In genomic region chr10:132722980-132723970, GRCh38 we compare ENCODE assay signal across 17 cellular contexts.
A peak's percentile ranks its signal among the peaks of the same experiment; 100 is the strongest.
DNase-seq lines count a peak whose midpoint lies in the region; ATAC-seq and TF ChIP-seq lines count a peak whose summit lies in the region.
"Had no signal": no experiment of that assay in that cellular context is flagged by ENCODE, and none has a peak within 500 bp of the region (broad histone marks: within the 10 kb centered on the region; RNA-seq: fewer than 3 reads in every experiment).

No MANE protein-coding gene starts in this region.

- H3K36me3 ChIP-seq in H7 (replicated peaks; ENCODE audit: control insufficient read depth, insufficient read depth, low read length) (no peaks in the 10 kb centered on the region; the same call in 1 of the 2 replicates), gastroesophageal sphincter (peaks cover 0 to 41% of the 10 kb centered on the region in 2 donors), psoas muscle (ENCODE audit: insufficient read depth in 1 of 2, low read depth in 1 of 2) (peaks cover 0 to 12% of the 10 kb centered on the region in 2 donors)

- no peaks in the 10 kb centered on the region for H3K9me3 ChIP-seq in gastroesophageal sphincter
- no peaks in the 10 kb centered on the region for H3K9me3 ChIP-seq in psoas muscle

- H3K27ac Mint-ChIP-seq in activated T-helper 17 cell treated with anti-CD3 and anti-CD28 coated beads, Interleukin-2, amount 50 U/mL, for 72 hours, result no peak overlapping the region

- TF ChIP-seq EP300 in gastroesophageal sphincter (IDR thresholded peaks at IDR 0.05), result no peak

- H3K36me3 Mint-ChIP-seq in activated T-helper 17 cell treated with anti-CD3 and anti-CD28 coated beads, Interleukin-2, amount 50 U/mL, for 72 hours (ENCODE audit: low read depth), result peaks cover 12% of the 10 kb centered on the region

- no peaks in the 10 kb centered on the region for H3K27me3 Mint-ChIP-seq in activated T-helper 17 cell treated with anti-CD3 and anti-CD28 coated beads, Interleukin-2, amount 50 U/mL, for 72 hours
- H3K27me3 Mint-ChIP-seq: naive B cell had no signal

- peak overlapping the region in 3 of 4 donors; percentile 56 to 78 (median 78) for H3K27ac ChIP-seq in gastroesophageal sphincter
- H3K27ac ChIP-seq in psoas muscle, result peak overlapping the region; percentile 78
- H3K27ac ChIP-seq: dorsolateral prefrontal cortex, esophagus squamous epithelium had no signal

- H3K4me1 ChIP-seq in gastroesophageal sphincter, result peaks cover 0 to 20% (median 2%) of the 10 kb centered on the region in 3 donors
- peaks cover 11% of the 10 kb centered on the region for H3K4me1 ChIP-seq in psoas muscle
- H3K4me1 ChIP-seq: esophagus squamous epithelium had no signal

- no peaks in the 10 kb centered on the region for H3K9me3 Mint-ChIP-seq in activated T-helper 17 cell treated with anti-CD3 and anti-CD28 coated beads, Interleukin-2, amount 50 U/mL, for 72 hours
- H3K9me3 Mint-ChIP-seq: naive B cell had no signal

- no peaks in the 10 kb centered on the region for H3K4me1 Mint-ChIP-seq in activated T-helper 17 cell treated with anti-CD3 and anti-CD28 coated beads, Interleukin-2, amount 50 U/mL, for 72 hours

- TF ChIP-seq POLR2A in gastroesophageal sphincter (IDR thresholded peaks at IDR 0.05), result no peak

- 59 to 79% methylated on average over 10 to 15 of the region's 49 CpGs for WGBS in gastroesophageal sphincter (ENCODE audit: low coverage in 1 of 2), 2 donors
- WGBS in psoas muscle, 3 donors, result 64 to 70% (median 66%) methylated on average over 44 to 49 of the region's 49 CpGs

- no peak overlapping the region for H3K4me3 ChIP-seq in H7 (ENCODE audit: insufficient read depth, low read depth, low read length)
- H3K4me3 ChIP-seq in gastroesophageal sphincter, result peak overlapping the region in 1 of 2 donors; percentile 0
- H3K4me3 ChIP-seq in psoas muscle, result peak overlapping the region; percentile 38
- H3K4me3 ChIP-seq: dorsolateral prefrontal cortex, esophagus squamous epithelium had no signal

- ATAC-seq in gastroesophageal sphincter, result peak; percentile 43
- ATAC-seq in psoas muscle, result peak; percentile 85 to 94 (median 92)
- ATAC-seq in activated T-helper 17 cell treated with anti-CD3 and anti-CD28 coated beads, Interleukin-2, amount 50 U/mL, for 72 hours (replicated peaks), result no peak
- ATAC-seq in GM18907 (IDR thresholded peaks at IDR 0.05; ENCODE audit: unreplicated experiment), result no peak
- ATAC-seq: left colon had no signal

- H3K4me3 Mint-ChIP-seq in activated T-helper 17 cell treated with anti-CD3 and anti-CD28 coated beads, Interleukin-2, amount 50 U/mL, for 72 hours, result no peak overlapping the region

- intact Hi-C loops in psoas muscle (cut with DNase I), result no loop called here

- TF ChIP-seq CTCF in gastroesophageal sphincter (IDR thresholded peaks at IDR 0.05) (no peak), psoas muscle (IDR thresholded peaks at IDR 0.05) (peak; percentile 16)

- H3K27me3 ChIP-seq in H7 (ENCODE audit: control insufficient read depth, insufficient read depth, low read length), result no peaks in the 10 kb centered on the region
- no peaks in the 10 kb centered on the region for H3K27me3 ChIP-seq in gastroesophageal sphincter
- no peaks in the 10 kb centered on the region for H3K27me3 ChIP-seq in psoas muscle (ENCODE audit: insufficient read depth in 3 of 3, low read length in 2 of 3)
- H3K27me3 ChIP-seq: dorsolateral prefrontal cortex, esophagus squamous epithelium had no signal

- DNase-seq in H7, result peak; percentile 75
- DNase-seq in NCI-H2171 (lab: John Stamatoyannopoulos, UW), result peak; percentile 72
- peak; percentile 71 to 81 for DNase-seq in psoas muscle
- no peak for DNase-seq in T-helper 9 cell
- DNase-seq: activated naive CD4-positive, alpha-beta T cell treated with anti-CD3 and anti-CD28 coated beads, Interleukin-2, amount 50 U/mL, for 16 hours; AML-193; dorsolateral prefrontal cortex; esophagus squamous epithelium; hippocampal formation; left colon; naive B cell; NCI-H2081 treated with DMSO at 0.1 percent for 48 hours; substantia nigra; T-helper 2 cell had no signal

Comparison
In these comparisons a context has a peak if more than half of its experiments do, and no peak if none do; other contexts are left out.
1. ATAC-seq: peak in gastroesophageal sphincter (single experiment) and psoas muscle (4 of 4); none in activated T-helper 17 cell treated with anti-CD3 and anti-CD28 coated beads, Interleukin-2, amount 50 U/mL, for 72 hours (single experiment) and GM18907 (single experiment).